In the genomic region with DNA sequence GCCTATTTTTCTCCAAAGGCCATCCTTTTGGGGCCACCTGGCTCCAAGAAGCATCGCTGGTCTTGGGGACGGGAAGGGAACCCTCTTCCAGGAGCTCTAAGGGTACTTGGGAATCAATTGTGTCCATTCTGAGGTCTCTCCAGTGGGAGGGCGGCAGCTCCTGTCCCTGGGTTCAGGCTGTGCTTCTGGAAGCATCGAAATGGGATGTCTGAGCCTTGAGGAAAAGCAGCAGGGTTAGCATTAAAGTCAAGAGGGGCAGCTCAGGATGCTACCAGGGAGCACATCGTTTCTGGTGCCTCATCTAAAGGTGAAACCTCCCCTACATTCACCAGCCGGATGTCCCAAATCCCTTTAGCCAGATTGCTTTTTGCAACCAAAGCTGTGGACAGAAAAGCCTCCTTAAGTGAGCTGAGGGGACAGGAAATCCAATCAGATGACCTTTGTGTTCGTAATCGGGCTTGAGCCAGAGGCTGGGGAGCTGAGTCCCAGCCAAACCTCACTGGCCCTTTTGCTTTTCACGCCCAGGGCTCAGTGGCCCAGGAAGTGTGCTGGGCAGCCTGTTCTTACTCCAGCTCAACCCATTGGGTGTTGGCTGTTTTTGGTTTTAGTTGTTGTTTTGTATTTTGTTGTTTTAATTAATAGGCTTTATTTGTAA, we compare ENCODE assay signal across 20 cellular contexts.
DNase-seq lines count a peak whose midpoint lies in the region; ATAC-seq, FAIRE-seq and TF ChIP-seq lines count a peak whose summit lies in the region.
"Had no signal": no experiment of that assay in that cellular context is flagged by ENCODE, and none has a peak within 500 bp of the region (broad histone marks: within the 10 kb centered on the region; RNA-seq: fewer than 3 reads in every experiment).

No MANE protein-coding gene starts in this region.

- intact Hi-C loops in kidney (cut with DNase I), result no loop called here

- no peak overlapping the region for H3K4me3 ChIP-seq in MG63
- H3K4me3 ChIP-seq in endodermal cell (ENCODE audit: low read length), result no peak overlapping the region
- no peak overlapping the region for H3K4me3 ChIP-seq in kidney (ENCODE audit: low read length in 2 of 2)
- H3K4me3 ChIP-seq in stomach smooth muscle (ENCODE audit: low read length in 2 of 2), result no peak overlapping the region
- no peak overlapping the region for H3K4me3 ChIP-seq in HAP-1
- H3K4me3 ChIP-seq: cardiac muscle cell, lung, testis had no signal

- H3K4me1 ChIP-seq in endodermal cell (ENCODE audit: control insufficient read depth, insufficient read depth, low read length) (peaks cover 2% of the 10 kb centered on the region), kidney (ENCODE audit: control insufficient read depth in 1 of 2, insufficient read depth in 1 of 2, low read depth in 1 of 2, low read length in 2 of 2) (peaks cover 9 to 11% of the 10 kb centered on the region in 2 donors), stomach smooth muscle (ENCODE audit: control insufficient read depth, insufficient read depth, low read length) (peaks cover 39% of the 10 kb centered on the region), HAP-1 (no peaks in the 10 kb centered on the region)
- H3K4me1 ChIP-seq: foreskin keratinocyte had no signal

- 85 to 86% methylated on average over 4 to 9 of the region's 9 CpGs for WGBS in endodermal cell (ENCODE audit: insufficient coverage in 1 of 2, insufficient read length in 1 of 2), 2 experiments

- H3K4me1 Mint-ChIP-seq in endodermal cell, result peaks cover 56% of the 10 kb centered on the region
- H3K4me1 Mint-ChIP-seq: natural killer cell had no signal

- no peak overlapping the region for H3K4me3 Mint-ChIP-seq in endodermal cell
- H3K4me3 Mint-ChIP-seq: activated CD8-positive, alpha-beta T cell treated with anti-CD3 and anti-CD28 coated beads for 36 hours; activated T-cell treated with anti-CD3 and anti-CD28 coated beads, Interleukin-2, amount 50 U/mL, for 72 hours; natural killer cell had no signal

- DNase-seq in MG63 (peak; percentile 36), endodermal cell (no peak), kidney (peak; percentile 78), NOMO-1 (lab: John Stamatoyannopoulos, UW; ENCODE audit: unreplicated experiment in 2 of 2) (no peak), HAP-1 (ENCODE audit: low spot score in 2 of 2) (no peak), LoVo (ENCODE audit: low spot score) (no peak)
- DNase-seq: activated CD8-positive, alpha-beta T cell treated with anti-CD3 and anti-CD28 coated beads for 36 hours; activated T-cell treated with anti-CD3 and anti-CD28 coated beads, Interleukin-2, amount 50 U/mL, for 72 hours; effector CD8-positive, alpha-beta T cell; foreskin keratinocyte; MM.1S; natural killer cell; NCI-H1930; NCI-H510A treated with DMSO at 0.1 percent for 48 hours; testis had no signal

- FAIRE-seq in kidney (lab: Jason Lieb, UNC), result no peak

- H3K36me3 Mint-ChIP-seq in endodermal cell (ENCODE audit: low read depth), result peaks cover 10% of the 10 kb centered on the region
- H3K36me3 Mint-ChIP-seq: natural killer cell had no signal

- H3K27me3 ChIP-seq in MG63 (no peaks in the 10 kb centered on the region), endodermal cell (ENCODE audit: control insufficient read depth, insufficient read depth, low read length, poor library complexity, severe bottlenecking) (no peaks in the 10 kb centered on the region), stomach smooth muscle (ENCODE audit: control insufficient read depth in 1 of 2, insufficient read depth in 2 of 2, low read length in 2 of 2) (no peaks in the 10 kb centered on the region), HAP-1 (ENCODE audit: low read depth) (no peaks in the 10 kb centered on the region)
- H3K27me3 ChIP-seq: cardiac muscle cell, foreskin keratinocyte, testis had no signal

- H3K36me3 ChIP-seq in MG63, result no peaks in the 10 kb centered on the region
- peaks cover 16% of the 10 kb centered on the region for H3K36me3 ChIP-seq in endodermal cell (ENCODE audit: control insufficient read depth, insufficient read depth, low read length)
- peaks cover 0 to 2% of the 10 kb centered on the region in 2 donors for H3K36me3 ChIP-seq in kidney (ENCODE audit: control insufficient read depth in 1 of 2, insufficient read depth in 2 of 2, low read length in 2 of 2)
- peaks cover 10 to 11% of the 10 kb centered on the region in 2 donors for H3K36me3 ChIP-seq in stomach smooth muscle (ENCODE audit: control insufficient read depth in 2 of 2, insufficient read depth in 2 of 2, low read length in 2 of 2)
- H3K36me3 ChIP-seq in HAP-1 (replicated peaks), result no peaks in the 10 kb centered on the region
- H3K36me3 ChIP-seq: cardiac muscle cell had no signal

- no peak overlapping the region for H3K27ac ChIP-seq in endodermal cell (ENCODE audit: low read depth, low read length)
- no peak overlapping the region for H3K27ac ChIP-seq in kidney (ENCODE audit: low read depth in 2 of 2, low read length in 2 of 2)
- H3K27ac ChIP-seq in stomach smooth muscle (ENCODE audit: low read length), result peak overlapping the region; percentile 31
- H3K27ac ChIP-seq: cardiac muscle cell, foreskin keratinocyte had no signal

- TF ChIP-seq CTCF in endodermal cell (conservative IDR thresholded peaks at IDR 0.05), result no peak
- no peak for TF ChIP-seq CTCF in kidney (IDR thresholded peaks at IDR 0.05; ENCODE audit: borderline replicate concordance, extremely low read depth, insufficient read depth)

- H3K9me3 ChIP-seq in MG63, result no peaks in the 10 kb centered on the region
- no peaks in the 10 kb centered on the region for H3K9me3 ChIP-seq in endodermal cell (ENCODE audit: control insufficient read depth, low read length)
- no peaks in the 10 kb centered on the region for H3K9me3 ChIP-seq in kidney (ENCODE audit: control insufficient read depth in 1 of 2, low read length in 2 of 2)
- no peaks in the 10 kb centered on the region for H3K9me3 ChIP-seq in stomach smooth muscle (ENCODE audit: control insufficient read depth in 2 of 2, low read length in 2 of 2)
- H3K9me3 ChIP-seq in HAP-1, result no peaks in the 10 kb centered on the region
- H3K9me3 ChIP-seq: testis had no signal

- no peaks in the 10 kb centered on the region for H3K27me3 Mint-ChIP-seq in endodermal cell (ENCODE audit: insufficient read depth)
- H3K27me3 Mint-ChIP-seq: activated CD8-positive, alpha-beta T cell treated with anti-CD3 and anti-CD28 coated beads for 36 hours had no signal

- ATAC-seq in GM21529 (IDR thresholded peaks at IDR 0.05; ENCODE audit: unreplicated experiment), result no peak
- ATAC-seq: activated CD8-positive, alpha-beta T cell treated with anti-CD3 and anti-CD28 coated beads for 36 hours; activated T-cell treated with anti-CD3 and anti-CD28 coated beads, Interleukin-2, amount 50 U/mL, for 72 hours; foreskin keratinocyte; natural killer cell had no signal

- H3K9me3 Mint-ChIP-seq in endodermal cell, result no peaks in the 10 kb centered on the region
- H3K9me3 Mint-ChIP-seq: activated CD8-positive, alpha-beta T cell treated with anti-CD3 and anti-CD28 coated beads for 36 hours; activated T-cell treated with anti-CD3 and anti-CD28 coated beads, Interleukin-2, amount 50 U/mL, for 72 hours; H9; natural killer cell had no signal

- in situ Hi-C loops in HAP-1 (cut with MboI; ENCODE audit: low sequenced_read_pairs), result no loop called here

- peak overlapping the region; percentile 73 for H3K27ac Mint-ChIP-seq in endodermal cell
- H3K27ac Mint-ChIP-seq: activated CD8-positive, alpha-beta T cell treated with anti-CD3 and anti-CD28 coated beads for 36 hours; activated T-cell treated with anti-CD3 and anti-CD28 coated beads, Interleukin-2, amount 50 U/mL, for 72 hours; natural killer cell had no signal

- H3K9ac ChIP-seq in endodermal cell (ENCODE audit: extremely low read depth, low read length, poor library complexity, severe bottlenecking) (no peak overlapping the region), kidney (ENCODE audit: low read length in 2 of 2) (no peak overlapping the region), stomach smooth muscle (ENCODE audit: low read length in 2 of 2) (no peak overlapping the region)

Comparison
In these comparisons a context has a peak if more than half of its experiments do, and no peak if none do; other contexts are left out.
1. DNase-seq: peak in MG63 (single experiment) and kidney (single experiment); none in endodermal cell (single experiment), NOMO-1 (0 of 2), HAP-1 (0 of 2) and LoVo (single experiment).